ENCODE assay signal across 3 cellular contexts in the genomic region with DNA sequence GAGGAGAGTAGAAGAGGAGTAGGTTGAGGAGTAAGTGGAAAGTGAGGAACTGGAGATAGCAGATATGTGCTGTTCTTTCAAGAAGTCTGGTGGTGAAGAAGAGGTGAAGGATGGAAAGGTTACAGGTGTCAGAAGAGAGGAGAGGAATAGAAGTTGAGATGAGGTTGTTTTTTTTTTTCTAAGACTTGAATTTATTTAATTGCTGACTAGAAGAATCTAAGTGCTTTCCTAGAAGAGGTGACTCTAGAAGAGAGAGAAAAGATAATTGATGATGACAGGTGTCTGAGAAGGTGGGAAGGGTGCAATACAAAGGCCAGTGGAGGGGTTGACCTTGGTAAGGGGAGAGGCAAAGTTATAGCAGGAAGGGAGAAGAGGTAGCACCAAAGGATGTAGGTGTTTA.
TF ChIP-seq lines count a peak whose summit lies in the region.

No MANE protein-coding gene starts in this region.

TF ChIP-seq in HepG2, 621 proteins besides CTCF, POLR2A, EP300 and RAD21 (continues in another document):
- TF ChIP-seq ZNF282 (IDR thresholded peaks at IDR 0.05; ENCODE audit: partially characterized antibody) (peak; percentile 69), RXRA (CRISPR knock-in tag; IDR thresholded peaks at IDR 0.05) (no peak), ESRRA (CRISPR knock-in tag; IDR thresholded peaks at IDR 0.05; ENCODE audit: low read depth) (no peak), ELF4 (CRISPR knock-in tag; IDR thresholded peaks at IDR 0.05; ENCODE audit: borderline replicate concordance) (no peak), RNF2 (conservative IDR thresholded peaks at IDR 0.05; ENCODE audit: low read depth) (no peak), MAFK (conservative IDR thresholded peaks at IDR 0.05 in 1 of 2, IDR thresholded peaks at IDR 0.05 in 1 of 2; ENCODE audit: low read length in 2 of 2) (peak; percentile 30 to 66; a peak in 2 of 4 replicates)
- TF ChIP-seq, protein P1, sequence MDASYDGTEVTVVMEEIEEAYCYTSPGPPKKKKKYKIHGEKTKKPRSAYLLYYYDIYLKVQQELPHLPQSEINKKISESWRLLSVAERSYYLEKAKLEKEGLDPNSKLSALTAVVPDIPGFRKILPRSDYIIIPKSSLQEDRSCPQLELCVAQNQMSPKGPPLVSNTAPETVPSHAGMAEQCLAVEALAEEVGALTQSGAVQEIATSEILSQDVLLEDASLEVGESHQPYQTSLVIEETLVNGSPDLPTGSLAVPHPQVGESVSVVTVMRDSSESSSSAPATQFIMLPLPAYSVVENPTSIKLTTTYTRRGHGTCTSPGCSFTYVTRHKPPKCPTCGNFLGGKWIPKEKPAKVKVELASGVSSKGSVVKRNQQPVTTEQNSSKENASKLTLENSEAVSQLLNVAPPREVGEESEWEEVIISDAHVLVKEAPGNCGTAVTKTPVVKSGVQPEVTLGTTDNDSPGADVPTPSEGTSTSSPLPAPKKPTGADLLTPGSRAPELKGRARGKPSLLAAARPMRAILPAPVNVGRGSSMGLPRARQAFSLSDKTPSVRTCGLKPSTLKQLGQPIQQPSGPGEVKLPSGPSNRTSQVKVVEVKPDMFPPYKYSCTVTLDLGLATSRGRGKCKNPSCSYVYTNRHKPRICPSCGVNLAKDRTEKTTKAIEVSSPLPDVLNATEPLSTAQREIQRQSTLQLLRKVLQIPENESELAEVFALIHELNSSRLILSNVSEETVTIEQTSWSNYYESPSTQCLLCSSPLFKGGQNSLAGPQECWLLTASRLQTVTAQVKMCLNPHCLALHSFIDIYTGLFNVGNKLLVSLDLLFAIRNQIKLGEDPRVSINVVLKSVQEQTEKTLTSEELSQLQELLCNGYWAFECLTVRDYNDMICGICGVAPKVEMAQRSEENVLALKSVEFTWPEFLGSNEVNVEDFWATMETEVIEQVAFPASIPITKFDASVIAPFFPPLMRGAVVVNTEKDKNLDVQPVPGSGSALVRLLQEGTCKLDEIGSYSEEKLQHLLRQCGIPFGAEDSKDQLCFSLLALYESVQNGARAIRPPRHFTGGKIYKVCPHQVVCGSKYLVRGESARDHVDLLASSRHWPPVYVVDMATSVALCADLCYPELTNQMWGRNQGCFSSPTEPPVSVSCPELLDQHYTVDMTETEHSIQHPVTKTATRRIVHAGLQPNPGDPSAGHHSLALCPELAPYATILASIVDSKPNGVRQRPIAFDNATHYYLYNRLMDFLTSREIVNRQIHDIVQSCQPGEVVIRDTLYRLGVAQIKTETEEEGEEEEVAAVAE (CRISPR knock-in tag; IDR thresholded peaks at IDR 0.05; ENCODE audit: borderline replicate concordance) = no peak

TF ChIP-seq in A549, 52 proteins besides CTCF, POLR2A, EP300 and RAD21:
- TF ChIP-seq SMC3 (IDR thresholded peaks at IDR 0.05) (no peak), MAFK (IDR thresholded peaks at IDR 0.05; ENCODE audit: partially characterized antibody) (peak; percentile 16), JUN (IDR thresholded peaks at IDR 0.05) (no peak), CHD4 (IDR thresholded peaks at IDR 0.05; ENCODE audit: borderline replicate concordance) (no peak)
- TF ChIP-seq, protein P2, sequence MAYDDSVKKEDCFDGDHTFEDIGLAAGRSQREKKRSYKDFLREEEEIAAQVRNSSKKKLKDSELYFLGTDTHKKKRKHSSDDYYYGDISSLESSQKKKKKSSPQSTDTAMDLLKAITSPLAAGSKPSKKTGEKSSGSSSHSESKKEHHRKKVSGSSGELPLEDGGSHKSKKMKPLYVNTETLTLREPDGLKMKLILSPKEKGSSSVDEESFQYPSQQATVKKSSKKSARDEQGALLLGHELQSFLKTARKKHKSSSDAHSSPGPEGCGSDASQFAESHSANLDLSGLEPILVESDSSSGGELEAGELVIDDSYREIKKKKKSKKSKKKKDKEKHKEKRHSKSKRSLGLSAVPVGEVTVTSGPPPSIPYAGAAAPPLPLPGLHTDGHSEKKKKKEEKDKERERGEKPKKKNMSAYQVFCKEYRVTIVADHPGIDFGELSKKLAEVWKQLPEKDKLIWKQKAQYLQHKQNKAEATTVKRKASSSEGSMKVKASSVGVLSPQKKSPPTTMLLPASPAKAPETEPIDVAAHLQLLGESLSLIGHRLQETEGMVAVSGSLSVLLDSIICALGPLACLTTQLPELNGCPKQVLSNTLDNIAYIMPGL (CRISPR knock-in tag; IDR thresholded peaks at IDR 0.05; ENCODE audit: borderline replicate concordance) = no peak

TF ChIP-seq in K562, 482 proteins besides CTCF, POLR2A, EP300 and RAD21:
- TF ChIP-seq ZNF41 (CRISPR knock-in tag; conservative IDR thresholded peaks at IDR 0.05) (no peak), ZNF316 (IDR thresholded peaks at IDR 0.05) (peak; percentile 58)
